In the genomic region with DNA sequence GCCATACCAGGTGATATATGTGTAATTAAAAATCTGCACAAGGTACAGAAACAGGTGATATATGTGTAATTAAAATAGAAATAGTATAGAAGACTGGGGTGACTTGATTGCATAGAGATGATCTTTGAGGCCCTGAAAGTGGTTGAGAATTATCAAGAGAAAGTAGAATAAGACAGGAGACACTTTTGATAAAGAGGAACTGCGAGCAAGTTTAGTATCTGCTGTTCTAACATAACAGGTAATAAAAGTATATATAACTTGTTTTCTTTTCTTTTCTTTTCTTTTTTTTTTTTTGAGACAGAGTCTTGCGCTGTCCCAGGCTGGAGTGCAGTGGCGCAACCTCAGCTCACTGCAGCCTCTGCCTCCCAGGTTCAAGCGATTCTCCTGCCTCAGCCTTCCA, we compare ENCODE assay signal across 1 cellular context.
TF ChIP-seq lines count a peak whose summit lies in the region.

No MANE protein-coding gene starts in this region.

TF ChIP-seq in GM12878, 131 proteins besides CTCF, POLR2A, EP300 and RAD21 (continued from another document):
- TF ChIP-seq, protein P1, sequence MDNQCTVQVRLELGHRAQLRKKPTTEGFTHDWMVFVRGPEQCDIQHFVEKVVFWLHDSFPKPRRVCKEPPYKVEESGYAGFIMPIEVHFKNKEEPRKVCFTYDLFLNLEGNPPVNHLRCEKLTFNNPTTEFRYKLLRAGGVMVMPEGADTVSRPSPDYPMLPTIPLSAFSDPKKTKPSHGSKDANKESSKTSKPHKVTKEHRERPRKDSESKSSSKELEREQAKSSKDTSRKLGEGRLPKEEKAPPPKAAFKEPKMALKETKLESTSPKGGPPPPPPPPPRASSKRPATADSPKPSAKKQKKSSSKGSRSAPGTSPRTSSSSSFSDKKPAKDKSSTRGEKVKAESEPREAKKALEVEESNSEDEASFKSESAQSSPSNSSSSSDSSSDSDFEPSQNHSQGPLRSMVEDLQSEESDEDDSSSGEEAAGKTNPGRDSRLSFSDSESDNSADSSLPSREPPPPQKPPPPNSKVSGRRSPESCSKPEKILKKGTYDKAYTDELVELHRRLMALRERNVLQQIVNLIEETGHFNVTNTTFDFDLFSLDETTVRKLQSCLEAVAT (IDR thresholded peaks at IDR 0.05), result 0 out of 2 replicates have a peak, but pooled peaks have one; percentile 28
- TF ChIP-seq NBN (IDR thresholded peaks at IDR 0.05) (no peak), ZNF384 (IDR thresholded peaks at IDR 0.05; ENCODE audit: borderline replicate concordance, low read depth, low read length) (0 out of 2 replicates have a peak, but pooled peaks have one; percentile 15), FOXK2 (IDR thresholded peaks at IDR 0.05) (no peak), NFIC (IDR thresholded peaks at IDR 0.05; ENCODE audit: low read depth, low read length) (no peak), JUND (IDR thresholded peaks at IDR 0.05; ENCODE audit: low read depth, low read length) (no peak)
- TF ChIP-seq, protein P2, sequence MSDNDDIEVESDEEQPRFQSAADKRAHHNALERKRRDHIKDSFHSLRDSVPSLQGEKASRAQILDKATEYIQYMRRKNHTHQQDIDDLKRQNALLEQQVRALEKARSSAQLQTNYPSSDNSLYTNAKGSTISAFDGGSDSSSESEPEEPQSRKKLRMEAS (IDR thresholded peaks at IDR 0.05; ENCODE audit: low read depth, low read length), result no peak
